ENCODE assay signal across 33 cellular contexts in the genomic region with DNA sequence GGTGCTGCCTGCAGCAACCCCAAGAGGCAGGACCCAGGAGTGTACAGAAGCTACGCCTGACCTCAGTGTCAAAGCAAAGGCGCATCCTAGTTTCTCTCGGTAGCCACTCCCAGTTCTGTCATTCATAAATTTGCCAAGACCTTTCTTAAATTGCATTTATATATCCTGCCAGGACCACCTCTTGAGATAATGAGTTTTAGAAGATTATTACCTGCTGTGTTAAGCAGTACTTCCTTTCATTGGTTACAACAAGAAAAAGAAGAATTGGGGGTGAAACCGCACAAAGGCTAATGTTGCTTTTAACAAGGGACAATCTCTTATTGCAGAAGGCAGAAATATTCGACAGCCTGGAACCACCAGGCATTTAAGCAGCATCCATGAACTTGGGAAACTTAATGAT.
"Had no signal": no experiment of that assay in that cellular context is flagged by ENCODE, and none has a peak within 500 bp of the region (broad histone marks: within the 10 kb centered on the region; RNA-seq: fewer than 3 reads in every experiment).

No MANE protein-coding gene starts in this region.

- H3K9me3 Mint-ChIP-seq: activated CD4-positive, alpha-beta memory T cell treated with anti-CD3 and anti-CD28 coated beads, Interleukin-2, amount 10 ng/mL, durations not matched to agents 7 days and 5 days; activated naive CD4-positive, alpha-beta T cell treated with anti-CD3 and anti-CD28 coated beads, Interleukin-2, amount 10 ng/mL, durations not matched to agents 7 days and 5 days; central memory CD8-positive, alpha-beta T cell had no signal

- ATAC-seq: activated CD8-positive, alpha-beta memory T cell treated with anti-CD3 and anti-CD28 coated beads, Interleukin-2, amount 10 ng/mL, durations not matched to agents 7 days and 5 days; PC-3 had no signal

- H3K4me3 ChIP-seq: cardiac muscle cell, colonic mucosa, Peyer's patch, SJSA1 had no signal

- H3K36me3 ChIP-seq: cardiac muscle cell, colonic mucosa, Peyer's patch had no signal

- DNase-seq: activated CD4-positive, alpha-beta memory T cell treated with anti-CD3 and anti-CD28 coated beads, Interleukin-2, amount 10 ng/mL, durations not matched to agents 7 days and 5 days; activated CD4-positive, alpha-beta T cell treated with anti-CD3 and anti-CD28 coated beads for 1 hour; activated CD4-positive, alpha-beta T cell treated with anti-CD3 and anti-CD28 coated beads for 48 hours; activated CD4-positive, CD25-positive, alpha-beta regulatory T cell; activated CD8-positive, alpha-beta memory T cell treated with anti-CD3 and anti-CD28 coated beads for 24 hours; activated CD8-positive, alpha-beta memory T cell treated with anti-CD3 and anti-CD28 coated beads, Interleukin-2, amount 10 ng/mL, durations not matched to agents 7 days and 5 days; activated CD8-positive, alpha-beta memory T cell treated with anti-CD3 and anti-CD28 coated beads, Interleukin-2, amount 50 U/mL, for 48 hours; activated effector memory CD4-positive, alpha-beta T cell treated with Interleukin-2 at 50 U/mL for 16 hours; activated naive CD4-positive, alpha-beta T cell treated with anti-CD3 and anti-CD28 coated beads, Interleukin-2, amount 10 ng/mL, durations not matched to agents 7 days and 5 days; activated T-cell treated with anti-CD3 and anti-CD28 coated beads, Interleukin-2, amount 50 U/mL, for 48 hours; amniotic stem cell; aorta; colonic mucosa; Karpas-422; NCI-H1105; NCI-H1417 treated with DMSO at 0.1 percent for 48 hours; NCI-H1694; NCI-H1930; NCI-H2171 treated with DMSO at 0.1 percent for 48 hours; NCI-H345; NCI-H524 treated with DMSO at 0.1 percent for 48 hours; NCI-H748 treated with DMSO at 0.1 percent for 48 hours; NK-92 treated with Interleukin-12 subunit alpha and Interleukin-12 subunit beta, amount 100 ng/mL, for 24 hours; PC-3; Peyer's patch; RPMI8226; SHP77 treated with DMSO at 0.1 percent for 48 hours; T1000; WERI-Rb-1 had no signal

- H3K27me3 Mint-ChIP-seq: activated CD4-positive, alpha-beta memory T cell treated with anti-CD3 and anti-CD28 coated beads, Interleukin-2, amount 10 ng/mL, durations not matched to agents 7 days and 5 days; activated CD8-positive, alpha-beta memory T cell treated with anti-CD3 and anti-CD28 coated beads, Interleukin-2, amount 10 ng/mL, durations not matched to agents 7 days and 5 days; activated naive CD4-positive, alpha-beta T cell treated with anti-CD3 and anti-CD28 coated beads, Interleukin-2, amount 10 ng/mL, durations not matched to agents 7 days and 5 days; activated naive CD8-positive, alpha-beta T cell; central memory CD8-positive, alpha-beta T cell had no signal

- H3K4me1 Mint-ChIP-seq: activated CD4-positive, alpha-beta memory T cell treated with anti-CD3 and anti-CD28 coated beads, Interleukin-2, amount 10 ng/mL, durations not matched to agents 7 days and 5 days; activated CD8-positive, alpha-beta memory T cell treated with anti-CD3 and anti-CD28 coated beads, Interleukin-2, amount 10 ng/mL, durations not matched to agents 7 days and 5 days; activated naive CD4-positive, alpha-beta T cell treated with anti-CD3 and anti-CD28 coated beads, Interleukin-2, amount 10 ng/mL, durations not matched to agents 7 days and 5 days; central memory CD8-positive, alpha-beta T cell had no signal

- H3K27ac Mint-ChIP-seq: activated CD4-positive, alpha-beta memory T cell treated with anti-CD3 and anti-CD28 coated beads, Interleukin-2, amount 10 ng/mL, durations not matched to agents 7 days and 5 days; activated CD8-positive, alpha-beta memory T cell treated with anti-CD3 and anti-CD28 coated beads, Interleukin-2, amount 10 ng/mL, durations not matched to agents 7 days and 5 days; activated naive CD4-positive, alpha-beta T cell treated with anti-CD3 and anti-CD28 coated beads, Interleukin-2, amount 10 ng/mL, durations not matched to agents 7 days and 5 days; activated naive CD8-positive, alpha-beta T cell had no signal

- H3K4me3 Mint-ChIP-seq: activated CD4-positive, alpha-beta memory T cell treated with anti-CD3 and anti-CD28 coated beads, Interleukin-2, amount 10 ng/mL, durations not matched to agents 7 days and 5 days; activated CD8-positive, alpha-beta memory T cell treated with anti-CD3 and anti-CD28 coated beads, Interleukin-2, amount 10 ng/mL, durations not matched to agents 7 days and 5 days; activated naive CD4-positive, alpha-beta T cell treated with anti-CD3 and anti-CD28 coated beads, Interleukin-2, amount 10 ng/mL, durations not matched to agents 7 days and 5 days; activated naive CD8-positive, alpha-beta T cell; central memory CD8-positive, alpha-beta T cell had no signal

- H3K9me3 ChIP-seq: colonic mucosa, Peyer's patch, SJSA1 had no signal

- H3K4me1 ChIP-seq: colonic mucosa, Peyer's patch, SJSA1 had no signal
